In the genomic region with DNA sequence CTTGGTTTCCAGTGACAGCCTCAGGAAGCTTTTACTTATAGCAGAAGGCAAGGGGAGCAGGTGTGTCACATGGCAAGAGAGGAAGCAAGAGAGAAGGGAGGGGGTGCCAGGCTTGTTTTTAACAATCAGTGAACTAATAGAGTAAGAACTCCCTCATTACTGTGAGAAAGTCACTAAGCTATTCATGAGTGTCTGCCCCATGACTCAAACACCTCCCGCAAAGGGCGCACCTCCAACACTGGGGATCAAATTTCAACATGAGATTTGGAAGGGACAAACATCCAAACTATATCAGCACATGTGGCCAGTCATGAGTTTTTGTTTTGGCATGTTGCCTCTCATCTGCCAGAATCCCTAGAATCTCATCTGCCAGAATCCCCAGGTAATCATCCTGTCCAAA, we compare ENCODE assay signal across 22 cellular contexts.
DNase-seq lines count a peak whose midpoint lies in the region; ATAC-seq, FAIRE-seq and TF ChIP-seq lines count a peak whose summit lies in the region.
"Had no signal": no experiment of that assay in that cellular context is flagged by ENCODE, and none has a peak within 500 bp of the region (broad histone marks: within the 10 kb centered on the region; RNA-seq: fewer than 3 reads in every experiment).

No MANE protein-coding gene starts in this region.

- no peak for FAIRE-seq in bronchial epithelial cell (lab: Jason Lieb, UNC)
- FAIRE-seq: GM12878 had no signal

- no peaks in the 10 kb centered on the region for H3K9me3 Mint-ChIP-seq in activated naive CD4-positive, alpha-beta T cell treated with anti-CD3 and anti-CD28 coated beads, Interleukin-2, amount 10 ng/mL, durations not matched to agents 7 days and 5 days
- H3K9me3 Mint-ChIP-seq: activated B cell treated with CpG ODN at 0.5 μM for 24 hours; activated CD4-positive, alpha-beta memory T cell treated with anti-CD3 and anti-CD28 coated beads for 36 hours had no signal

- no peaks in the 10 kb centered on the region for H3K4me1 Mint-ChIP-seq in activated naive CD4-positive, alpha-beta T cell treated with anti-CD3 and anti-CD28 coated beads, Interleukin-2, amount 10 ng/mL, durations not matched to agents 7 days and 5 days
- H3K4me1 Mint-ChIP-seq: activated B cell treated with CpG ODN at 0.5 μM for 24 hours; CD4-positive, alpha-beta memory T cell had no signal

- H3K27ac Mint-ChIP-seq in activated naive CD4-positive, alpha-beta T cell treated with anti-CD3 and anti-CD28 coated beads, Interleukin-2, amount 10 ng/mL, durations not matched to agents 7 days and 5 days: no peak overlapping the region
- H3K27ac Mint-ChIP-seq: activated B cell treated with CpG ODN at 0.5 μM for 24 hours; activated CD4-positive, alpha-beta memory T cell treated with anti-CD3 and anti-CD28 coated beads for 36 hours; CD4-positive, alpha-beta memory T cell had no signal

- no peaks in the 10 kb centered on the region for H3K36me3 Mint-ChIP-seq in activated naive CD4-positive, alpha-beta T cell treated with anti-CD3 and anti-CD28 coated beads, Interleukin-2, amount 10 ng/mL, durations not matched to agents 7 days and 5 days
- H3K36me3 Mint-ChIP-seq: activated CD4-positive, alpha-beta memory T cell treated with anti-CD3 and anti-CD28 coated beads for 36 hours; CD4-positive, alpha-beta memory T cell had no signal

- CTCF ChIA-PET in activated naive CD4-positive, alpha-beta T cell treated with anti-CD3 and anti-CD28 coated beads, Interleukin-2, amount 10 ng/mL, durations not matched to agents 7 days and 5 days (lab: Charles Lee): interaction anchor here (1.0 to 1.2 kb wide), 2 partner anchors 9 to 213 kb away, joined by 3 to 5 read pairs; no protein-coding TSS in a partner anchor

- no peaks in the 10 kb centered on the region for H3K27me3 ChIP-seq in bronchial epithelial cell (ENCODE audit: control insufficient read depth, insufficient read depth, low read length)
- H3K27me3 ChIP-seq: thyroid gland had no signal

- peaks cover 3% of the 10 kb centered on the region for H3K27me3 Mint-ChIP-seq in activated naive CD4-positive, alpha-beta T cell treated with anti-CD3 and anti-CD28 coated beads, Interleukin-2, amount 10 ng/mL, durations not matched to agents 7 days and 5 days
- H3K27me3 Mint-ChIP-seq: activated B cell treated with CpG ODN at 0.5 μM for 24 hours; activated CD4-positive, alpha-beta memory T cell treated with anti-CD3 and anti-CD28 coated beads for 36 hours; CD4-positive, alpha-beta memory T cell had no signal

- no peaks in the 10 kb centered on the region for H3K36me3 ChIP-seq in bronchial epithelial cell (ENCODE audit: control insufficient read depth, insufficient read depth, low read length)
- H3K36me3 ChIP-seq: thyroid gland had no signal

- peak; percentile 50 for ATAC-seq in left lobe of liver
- ATAC-seq: GM12878; stimulated activated naive CD8-positive, alpha-beta T cell treated with anti-CD3 and anti-CD28 coated beads, Interleukin-15, Interleukin-2, amounts not matched to agents 100 U/mL and 50 U/mL, for 24 hours had no signal

- DNase-seq in EL (peak; percentile 56), LHCN-M2 (ENCODE audit: low read depth) (peak; percentile 41), bronchial epithelial cell (ENCODE audit: low read depth) (peak; percentile 62), left lobe of liver (ENCODE audit: low spot score) (no peak), NCI-H1105 (lab: John Stamatoyannopoulos, UW) (no peak), NCI-H128 (lab: John Stamatoyannopoulos, UW; ENCODE audit: unreplicated experiment) (no peak), mesenteric fat pad (ENCODE audit: low spot score) (no peak)
- no peak for DNase-seq in activated naive CD4-positive, alpha-beta T cell treated with anti-CD3 and anti-CD28 coated beads, Interleukin-2, amount 10 ng/mL, durations not matched to agents 7 days and 5 days
- DNase-seq: activated B cell treated with CpG ODN at 0.5 μM for 24 hours; activated CD4-positive, alpha-beta memory T cell treated with anti-CD3 and anti-CD28 coated beads for 36 hours; activated effector memory CD4-positive, alpha-beta T cell treated with anti-CD3 and anti-CD28 coated beads, Interleukin-2, amount 50 U/mL, for 16 hours; CD4-positive, alpha-beta memory T cell; central memory CD4-positive, alpha-beta T cell; MM.1S; NCI-H146; NCI-H2171 treated with DMSO at 0.1 percent for 48 hours; Right ventricle myocardium superior; stimulated activated CD4-positive, alpha-beta T cell treated with anti-CD3 and anti-CD28 coated beads, Interleukin-2, amount 100 ng/mL, for 48 hours; stimulated activated naive CD8-positive, alpha-beta T cell treated with anti-CD3 and anti-CD28 coated beads, Interleukin-15, Interleukin-2, amounts not matched to agents 100 U/mL and 50 U/mL, for 24 hours; T-helper 9 cell; thyroid gland had no signal

- no peak for TF ChIP-seq CTCF in bronchial epithelial cell (IDR thresholded peaks at IDR 0.05; ENCODE audit: insufficient read depth, low read length, severe bottlenecking)

- H3K4me3 ChIP-seq in bronchial epithelial cell (ENCODE audit: low read depth, low read length): no peak overlapping the region
- H3K4me3 ChIP-seq: GM12878, thyroid gland had no signal

- no peak overlapping the region for H3K4me3 Mint-ChIP-seq in activated naive CD4-positive, alpha-beta T cell treated with anti-CD3 and anti-CD28 coated beads, Interleukin-2, amount 10 ng/mL, durations not matched to agents 7 days and 5 days
- H3K4me3 Mint-ChIP-seq: activated B cell treated with CpG ODN at 0.5 μM for 24 hours; activated CD4-positive, alpha-beta memory T cell treated with anti-CD3 and anti-CD28 coated beads for 36 hours; CD4-positive, alpha-beta memory T cell had no signal

Comparison
In these comparisons a context has a peak if more than half of its experiments do, and no peak if none do; other contexts are left out.
1. DNase-seq: peak in EL (single experiment), LHCN-M2 (single experiment) and bronchial epithelial cell (single experiment); none in left lobe of liver (single experiment), NCI-H1105 (single experiment), NCI-H128 (single experiment), activated naive CD4-positive, alpha-beta T cell treated with anti-CD3 and anti-CD28 coated beads, Interleukin-2, amount 10 ng/mL, durations not matched to agents 7 days and 5 days (single experiment) and mesenteric fat pad (single experiment).